In genomic region chr1:210597555-210598134, GRCh38 we compare ENCODE assay signal across 10 cellular contexts.
DNase-seq lines count a peak whose midpoint lies in the region; ATAC-seq, FAIRE-seq and TF ChIP-seq lines count a peak whose summit lies in the region.
"Had no signal": no experiment of that assay in that cellular context is flagged by ENCODE, and none has a peak within 500 bp of the region (broad histone marks: within the 10 kb centered on the region; RNA-seq: fewer than 3 reads in every experiment).

No MANE protein-coding gene starts in this region.

- no peaks in the 10 kb centered on the region for H4K20me1 ChIP-seq in astrocyte (ENCODE audit: insufficient read depth, low read length)

- peaks cover 19% of the 10 kb centered on the region for H3K4me1 ChIP-seq in astrocyte (ENCODE audit: insufficient read depth, low read length)
- no peaks in the 10 kb centered on the region for H3K4me1 ChIP-seq in naive thymus-derived CD4-positive, alpha-beta T cell (ENCODE audit: control insufficient read depth in 2 of 2, insufficient read depth in 2 of 2, low read length in 2 of 2)
- H3K4me1 ChIP-seq in neuronal stem cell (ENCODE audit: control insufficient read depth in 2 of 2, insufficient read depth in 1 of 2, low read depth in 1 of 2, low read length in 2 of 2), result peaks cover 6 to 9% of the 10 kb centered on the region in 2 donors

- no peaks in the 10 kb centered on the region for H3K79me2 ChIP-seq in astrocyte (ENCODE audit: insufficient read depth, low read length)

- H4K8ac ChIP-seq in neuronal stem cell (ENCODE audit: low read depth, low read length), result no peak overlapping the region

- H3K4me2 ChIP-seq in astrocyte (ENCODE audit: low read length) (peak overlapping the region; percentile 76), neuronal stem cell (ENCODE audit: insufficient read depth, low read length, poor library complexity, severe bottlenecking) (no peak overlapping the region)

- H3K4me1 Mint-ChIP-seq in activated naive CD4-positive, alpha-beta T cell treated with anti-CD3 and anti-CD28 coated beads, Interleukin-2, amount 10 ng/mL, durations not matched to agents 7 days and 5 days, result no peaks in the 10 kb centered on the region
- peaks cover 43% of the 10 kb centered on the region for H3K4me1 Mint-ChIP-seq in astrocyte (ENCODE audit: low read depth, unreplicated experiment)
- H3K4me1 Mint-ChIP-seq in naive thymus-derived CD4-positive, alpha-beta T cell, result no peaks in the 10 kb centered on the region
- H3K4me1 Mint-ChIP-seq: activated B cell treated with CpG ODN at 0.5 μM for 24 hours had no signal

- CTCF ChIA-PET in activated naive CD4-positive, alpha-beta T cell treated with anti-CD3 and anti-CD28 coated beads, Interleukin-2, amount 10 ng/mL, durations not matched to agents 7 days and 5 days (lab: Charles Lee), result no interaction called here
- CTCF ChIA-PET in naive thymus-derived CD4-positive, alpha-beta T cell (lab: Charles Lee), result no interaction called here

- H2BK120ac ChIP-seq in neuronal stem cell (ENCODE audit: low read depth, low read length), result no peak overlapping the region

- ATAC-seq in activated naive CD4-positive, alpha-beta T cell treated with anti-CD3 and anti-CD28 coated beads, Interleukin-2, amount 50 U/mL, for 72 hours, result peak; percentile 37 to 44
- peak; percentile 88 for ATAC-seq in HG03469 (IDR thresholded peaks at IDR 0.05; ENCODE audit: unreplicated experiment)
- ATAC-seq in naive thymus-derived CD4-positive, alpha-beta T cell, result peak; percentile 81

- H3K23ac ChIP-seq in neuronal stem cell (ENCODE audit: low read depth, low read length, poor library complexity), result no peak overlapping the region

- no peak overlapping the region for H3K4ac ChIP-seq in neuronal stem cell (ENCODE audit: low read length)

- H3K27me3 ChIP-seq in astrocyte (ENCODE audit: insufficient read depth, low read length) (no peaks in the 10 kb centered on the region), neuronal stem cell (ENCODE audit: control insufficient read depth in 3 of 3, insufficient read depth in 3 of 3, low read depth in 1 of 3, low read length in 3 of 3) (no peaks in the 10 kb centered on the region)
- H3K27me3 ChIP-seq in naive thymus-derived CD4-positive, alpha-beta T cell (ENCODE audit: control insufficient read depth in 2 of 2, insufficient read depth in 2 of 2, low read length in 2 of 2), result no peaks in the 10 kb centered on the region

- no peak for DNase-seq in activated naive CD4-positive, alpha-beta T cell treated with anti-CD3 and anti-CD28 coated beads, Interleukin-2, amount 50 U/mL, for 72 hours (ENCODE audit: low spot score in 2 of 2)
- no peak for DNase-seq in activated naive CD4-positive, alpha-beta T cell treated with anti-CD3 and anti-CD28 coated beads, Interleukin-2, amount 10 ng/mL, durations not matched to agents 7 days and 5 days
- DNase-seq in astrocyte (ENCODE audit: low read depth) (peak; percentile 97), NCI-H1436 treated with DMSO at 0.1 percent for 48 hours (lab: John Stamatoyannopoulos, UW) (no peak), neuronal stem cell (ENCODE audit: low spot score) (no peak)
- no peak for DNase-seq in naive thymus-derived CD4-positive, alpha-beta T cell
- no peak for DNase-seq in effector CD4-positive, alpha-beta T cell
- DNase-seq: activated B cell treated with CpG ODN at 0.5 μM for 24 hours had no signal

- H2AFZ ChIP-seq in astrocyte (ENCODE audit: low read depth, low read length) (peak overlapping the region; percentile 33), neuronal stem cell (ENCODE audit: low read length) (no peak overlapping the region)

- H3K79me1 ChIP-seq in neuronal stem cell (ENCODE audit: low read depth, low read length), result no peaks in the 10 kb centered on the region

- H3K27me3 Mint-ChIP-seq in activated naive CD4-positive, alpha-beta T cell treated with anti-CD3 and anti-CD28 coated beads, Interleukin-2, amount 10 ng/mL, durations not matched to agents 7 days and 5 days, result no peaks in the 10 kb centered on the region
- no peaks in the 10 kb centered on the region for H3K27me3 Mint-ChIP-seq in astrocyte (ENCODE audit: low read depth, unreplicated experiment)
- peaks cover 0 to 9% (median 0%) of the 10 kb centered on the region in 5 donors for H3K27me3 Mint-ChIP-seq in naive thymus-derived CD4-positive, alpha-beta T cell
- H3K27me3 Mint-ChIP-seq: activated B cell treated with CpG ODN at 0.5 μM for 24 hours had no signal

- H3K9me3 Mint-ChIP-seq in activated naive CD4-positive, alpha-beta T cell treated with anti-CD3 and anti-CD28 coated beads, Interleukin-2, amount 50 U/mL, for 72 hours, result peaks cover 6 to 8% of the 10 kb centered on the region in 2 donors
- no peaks in the 10 kb centered on the region for H3K9me3 Mint-ChIP-seq in activated naive CD4-positive, alpha-beta T cell treated with anti-CD3 and anti-CD28 coated beads, Interleukin-2, amount 10 ng/mL, durations not matched to agents 7 days and 5 days
- H3K9me3 Mint-ChIP-seq in astrocyte (ENCODE audit: unreplicated experiment), result peaks cover 1% of the 10 kb centered on the region
- H3K9me3 Mint-ChIP-seq in naive thymus-derived CD4-positive, alpha-beta T cell, result peaks cover 0 to 8% (median 4%) of the 10 kb centered on the region in 11 donors
- H3K9me3 Mint-ChIP-seq: activated B cell treated with CpG ODN at 0.5 μM for 24 hours had no signal

- POLR2A ChIA-PET in naive thymus-derived CD4-positive, alpha-beta T cell (lab: Charles Lee), result no interaction called here

- peak overlapping the region; percentile 79 for H3K9ac ChIP-seq in astrocyte (ENCODE audit: low read length)
- no peak overlapping the region for H3K9ac ChIP-seq in neuronal stem cell (ENCODE audit: low read depth, low read length, poor library complexity)

- H3K14ac ChIP-seq in neuronal stem cell (ENCODE audit: low read length), result no peak overlapping the region

- H3K18ac ChIP-seq in neuronal stem cell (ENCODE audit: low read length), result no peak overlapping the region

- no peak overlapping the region for H3K27ac Mint-ChIP-seq in activated naive CD4-positive, alpha-beta T cell treated with anti-CD3 and anti-CD28 coated beads, Interleukin-2, amount 50 U/mL, for 72 hours
- no peak overlapping the region for H3K27ac Mint-ChIP-seq in activated naive CD4-positive, alpha-beta T cell treated with anti-CD3 and anti-CD28 coated beads, Interleukin-2, amount 10 ng/mL, durations not matched to agents 7 days and 5 days
- peak overlapping the region; percentile 100 for H3K27ac Mint-ChIP-seq in astrocyte (ENCODE audit: unreplicated experiment)
- no peak overlapping the region for H3K27ac Mint-ChIP-seq in naive thymus-derived CD4-positive, alpha-beta T cell
- H3K27ac Mint-ChIP-seq: activated B cell treated with CpG ODN at 0.5 μM for 24 hours had no signal

- no peak overlapping the region for H4K91ac ChIP-seq in neuronal stem cell (ENCODE audit: low read depth, low read length, poor library complexity)

- H2BK5ac ChIP-seq in neuronal stem cell (ENCODE audit: low read length), result no peak overlapping the region

- peaks cover 0 to 4% of the 10 kb centered on the region in 2 donors for H3K36me3 Mint-ChIP-seq in activated naive CD4-positive, alpha-beta T cell treated with anti-CD3 and anti-CD28 coated beads, Interleukin-2, amount 50 U/mL, for 72 hours
- no peaks in the 10 kb centered on the region for H3K36me3 Mint-ChIP-seq in activated naive CD4-positive, alpha-beta T cell treated with anti-CD3 and anti-CD28 coated beads, Interleukin-2, amount 10 ng/mL, durations not matched to agents 7 days and 5 days
- peaks cover 2% of the 10 kb centered on the region for H3K36me3 Mint-ChIP-seq in astrocyte (ENCODE audit: low read depth, unreplicated experiment)
- peaks cover 0 to 6% (median 0%) of the 10 kb centered on the region in 5 donors for H3K36me3 Mint-ChIP-seq in naive thymus-derived CD4-positive, alpha-beta T cell

- no peak overlapping the region for H2AK5ac ChIP-seq in neuronal stem cell (ENCODE audit: low read depth, low read length)

- no peak overlapping the region for H3K4me3 Mint-ChIP-seq in activated naive CD4-positive, alpha-beta T cell treated with anti-CD3 and anti-CD28 coated beads, Interleukin-2, amount 10 ng/mL, durations not matched to agents 7 days and 5 days
- H3K4me3 Mint-ChIP-seq in astrocyte (ENCODE audit: unreplicated experiment), result no peak overlapping the region
- H3K4me3 Mint-ChIP-seq in naive thymus-derived CD4-positive, alpha-beta T cell, result no peak overlapping the region
- H3K4me3 Mint-ChIP-seq: activated B cell treated with CpG ODN at 0.5 μM for 24 hours, neural crest cell had no signal

- intact Hi-C loops in naive thymus-derived CD4-positive, alpha-beta T cell (cut with micrococcal nuclease), result no loop called here

- WGBS in neuronal stem cell (ENCODE audit: extremely low coverage in 2 of 2, insufficient read length in 2 of 2, insufficient replicate concordance in 1 of 2), 2 donors, result no CpG with 5 or more reads among the region's 1 CpG

- FAIRE-seq in astrocyte (lab: Jason Lieb, UNC), result peak; percentile 88

- H3K36me3 ChIP-seq in astrocyte (ENCODE audit: insufficient read depth, low read length), result no peaks in the 10 kb centered on the region
- no peaks in the 10 kb centered on the region for H3K36me3 ChIP-seq in naive thymus-derived CD4-positive, alpha-beta T cell (ENCODE audit: control insufficient read depth in 2 of 3, insufficient read depth in 3 of 3, low read length in 3 of 3)
- no peaks in the 10 kb centered on the region for H3K36me3 ChIP-seq in neuronal stem cell (replicated peaks in 1 of 2; ENCODE audit: control insufficient read depth in 2 of 2, insufficient read depth in 2 of 2, low read length in 2 of 2)

- H2BK12ac ChIP-seq in neuronal stem cell (ENCODE audit: low read length), result no peak overlapping the region

- no peak for TF ChIP-seq CTCF in astrocyte (IDR thresholded peaks at IDR 0.05; ENCODE audit: insufficient read depth, low read depth, low read length)

- no peak overlapping the region for H2BK15ac ChIP-seq in neuronal stem cell (ENCODE audit: low read length)

- H3K4me3 ChIP-seq in astrocyte (ENCODE audit: insufficient read depth, low read depth, low read length) (no peak overlapping the region), neuronal stem cell (ENCODE audit: low read length in 2 of 2) (no peak overlapping the region)
- no peak overlapping the region for H3K4me3 ChIP-seq in naive thymus-derived CD4-positive, alpha-beta T cell (ENCODE audit: low read length)

- H3K27ac ChIP-seq in astrocyte (ENCODE audit: low read depth, low read length) (peak overlapping the region; percentile 95), neuronal stem cell (replicated peaks; ENCODE audit: low read length) (no peak overlapping the region)
- H3K27ac ChIP-seq in naive thymus-derived CD4-positive, alpha-beta T cell (ENCODE audit: low read depth, low read length), result no peak overlapping the region

- H3K9me3 ChIP-seq in astrocyte (ENCODE audit: insufficient read depth, low read depth, low read length), result no peaks in the 10 kb centered on the region
- no peaks in the 10 kb centered on the region for H3K9me3 ChIP-seq in naive thymus-derived CD4-positive, alpha-beta T cell (ENCODE audit: control insufficient read depth in 2 of 3, low read length in 3 of 3)
- H3K9me3 ChIP-seq in neuronal stem cell (replicated peaks in 1 of 2; ENCODE audit: control insufficient read depth in 2 of 2, insufficient read depth in 1 of 2, low read depth in 1 of 2, low read length in 2 of 2), result no peaks in the 10 kb centered on the region
